ENCODE assay signal across 8 cellular contexts in genomic region chr3:197554562-197555280, GRCh38. TPM values are rescaled to one million over a fixed set of nuclear protein-coding genes. Genes with fewer than 3 reads are reported as not detected.
DNase-seq lines count a peak whose midpoint lies in the region; ATAC-seq and TF ChIP-seq lines count a peak whose summit lies in the region.

No MANE protein-coding gene starts in this region.

- H3K4me1 ChIP-seq in thymus (ENCODE audit: control insufficient read depth, insufficient read depth, low read length) = peaks cover 10% of the 10 kb centered on the region

- no peaks in the 10 kb centered on the region for H3K9me3 ChIP-seq in thymus (ENCODE audit: control insufficient read depth)

- H3K4me3 ChIP-seq in GM12864 (ENCODE audit: low read depth, low read length) = peak overlapping the region; percentile 75
- peak overlapping the region; percentile 60 for H3K4me3 ChIP-seq in thymus (ENCODE audit: low read length)

- peak overlapping the region; percentile 87 for H3K4me3 Mint-ChIP-seq in activated naive CD8-positive, alpha-beta T cell treated with anti-CD3 and anti-CD28 coated beads for 36 hours
- peak overlapping the region; percentile 83 for H3K4me3 Mint-ChIP-seq in osteocyte (ENCODE audit: unreplicated experiment)

- H3K36me3 ChIP-seq in thymus (ENCODE audit: control insufficient read depth, insufficient read depth) = peaks cover 3% of the 10 kb centered on the region

- under 1% methylated on average over 60 of the region's 60 CpGs for WGBS in thymus

- H3K27me3 Mint-ChIP-seq in activated naive CD8-positive, alpha-beta T cell treated with anti-CD3 and anti-CD28 coated beads for 36 hours = peaks cover 24% of the 10 kb centered on the region
- H3K27me3 Mint-ChIP-seq in osteocyte (ENCODE audit: unreplicated experiment) = peaks cover 24% of the 10 kb centered on the region

- peak; percentile 88 for DNase-seq in GM12864 (ENCODE audit: low read depth)
- peak; percentile 97 for DNase-seq in NCI-H1092 treated with DMSO at 0.1 percent for 48 hours (lab: John Stamatoyannopoulos, UW)
- DNase-seq in activated naive CD8-positive, alpha-beta T cell treated with anti-CD3 and anti-CD28 coated beads for 36 hours = peak; percentile 97
- peak; percentile 93 to 99 (median 98) for DNase-seq in head of caudate nucleus
- DNase-seq in osteocyte (ENCODE audit: extremely low spot score, unreplicated experiment) = peak; percentile 97

- intact Hi-C loops in head of caudate nucleus (cut with DNase I) = loop anchor here (5.0 kb wide), 1 partner anchor 42 kb away; no protein-coding TSS in a partner anchor

- peak; percentile 55 for TF ChIP-seq CTCF in GM12864 (IDR thresholded peaks at IDR 0.05; ENCODE audit: low read depth, low read length, missing control alignments)
- peak; percentile 57 for TF ChIP-seq CTCF in osteocyte (IDR thresholded peaks at IDR 0.05)

- peak overlapping the region; percentile 77 for H3K27ac ChIP-seq in thymus (ENCODE audit: low read depth)

- no peaks in the 10 kb centered on the region for H3K27me3 ChIP-seq in thymus (ENCODE audit: control insufficient read depth, insufficient read depth)

- H3K4me1 Mint-ChIP-seq in activated naive CD8-positive, alpha-beta T cell treated with anti-CD3 and anti-CD28 coated beads for 36 hours = peaks cover 10% of the 10 kb centered on the region
- H3K4me1 Mint-ChIP-seq in osteocyte (ENCODE audit: unreplicated experiment) = peaks cover 7% of the 10 kb centered on the region

- peak overlapping the region; percentile 95 for H3K27ac Mint-ChIP-seq in activated naive CD8-positive, alpha-beta T cell treated with anti-CD3 and anti-CD28 coated beads for 36 hours
- peak overlapping the region; percentile 87 for H3K27ac Mint-ChIP-seq in osteocyte (ENCODE audit: unreplicated experiment)

- no peaks in the 10 kb centered on the region for H3K9me3 Mint-ChIP-seq in activated naive CD8-positive, alpha-beta T cell treated with anti-CD3 and anti-CD28 coated beads for 36 hours
- H3K9me3 Mint-ChIP-seq in osteocyte (ENCODE audit: unreplicated experiment) = no peaks in the 10 kb centered on the region

- peaks cover 21% of the 10 kb centered on the region for H3K36me3 Mint-ChIP-seq in activated naive CD8-positive, alpha-beta T cell treated with anti-CD3 and anti-CD28 coated beads for 36 hours
- peaks cover 2% of the 10 kb centered on the region for H3K36me3 Mint-ChIP-seq in osteocyte (ENCODE audit: unreplicated experiment)

- ATAC-seq in HG02610 (IDR thresholded peaks at IDR 0.05; ENCODE audit: unreplicated experiment) (peak; percentile 96), SK-N-SH treated with all-trans-retinoic acid at 6 μM for 48 hours (peak; percentile 98)

TF ChIP-seq in SK-N-SH treated with all-trans-retinoic acid at 6 μM for 48 hours, 23 proteins besides CTCF, POLR2A, EP300 and RAD21:
- no peak for TF ChIP-seq ZNF565 (CRISPR knock-in tag; conservative IDR thresholded peaks at IDR 0.05; ENCODE audit: low read depth)
- no peak for TF ChIP-seq ZFP3 (CRISPR knock-in tag; IDR thresholded peaks at IDR 0.05)
- TF ChIP-seq ARNTL (CRISPR knock-in tag; IDR thresholded peaks at IDR 0.05; ENCODE audit: borderline replicate concordance, low read depth) = no peak
- TF ChIP-seq RARB (CRISPR knock-in tag; IDR thresholded peaks at IDR 0.05) = no peak
- TF ChIP-seq PPARA (CRISPR knock-in tag; IDR thresholded peaks at IDR 0.05; ENCODE audit: borderline replicate concordance) = no peak
- no peak for TF ChIP-seq OSR1 (CRISPR knock-in tag; IDR thresholded peaks at IDR 0.05)
- TF ChIP-seq PATZ1 (CRISPR knock-in tag; IDR thresholded peaks at IDR 0.05; ENCODE audit: borderline replicate concordance) = no peak
- no peak for TF ChIP-seq CSDC2 (CRISPR knock-in tag; IDR thresholded peaks at IDR 0.05)
- TF ChIP-seq GLIS3 (CRISPR knock-in tag; IDR thresholded peaks at IDR 0.05) = no peak
- TF ChIP-seq TOX (CRISPR knock-in tag; IDR thresholded peaks at IDR 0.05; ENCODE audit: borderline replicate concordance) = no peak
- TF ChIP-seq ZNF8 (CRISPR knock-in tag; IDR thresholded peaks at IDR 0.05) = no peak
- no peak for TF ChIP-seq ZFP30 (CRISPR knock-in tag; IDR thresholded peaks at IDR 0.05)
- no peak for TF ChIP-seq CREB5 (CRISPR knock-in tag; IDR thresholded peaks at IDR 0.05; ENCODE audit: low read depth)
- TF ChIP-seq BACH2 (CRISPR knock-in tag; IDR thresholded peaks at IDR 0.05; ENCODE audit: borderline replicate concordance) = no peak
TF ChIP-seq in SK-N-SH treated with all-trans-retinoic acid at 6 μM for 48 hours: peak in this region for 0.

RNA-seq across cellular contexts. Expression of gene BDH1, which starts 1.0 kb away (rescaled TPM):
- 10 to 100 TPM; 63.5 to 71.0 TPM for total RNA-seq in activated naive CD8-positive, alpha-beta T cell treated with anti-CD3 and anti-CD28 coated beads for 36 hours
- total RNA-seq in osteocyte = 9.8 and 12.1 TPM in 2 replicates
- 25.1 TPM for polyA plus RNA-seq in thymus

Comparison
In these comparisons a context has a peak if more than half of its experiments do, and no peak if none do; other contexts are left out.
1. Peak in every context shown above with its lines: DNase-seq, ATAC-seq, H3K4me3 ChIP-seq and H3K27ac ChIP-seq.